In the genomic region with DNA sequence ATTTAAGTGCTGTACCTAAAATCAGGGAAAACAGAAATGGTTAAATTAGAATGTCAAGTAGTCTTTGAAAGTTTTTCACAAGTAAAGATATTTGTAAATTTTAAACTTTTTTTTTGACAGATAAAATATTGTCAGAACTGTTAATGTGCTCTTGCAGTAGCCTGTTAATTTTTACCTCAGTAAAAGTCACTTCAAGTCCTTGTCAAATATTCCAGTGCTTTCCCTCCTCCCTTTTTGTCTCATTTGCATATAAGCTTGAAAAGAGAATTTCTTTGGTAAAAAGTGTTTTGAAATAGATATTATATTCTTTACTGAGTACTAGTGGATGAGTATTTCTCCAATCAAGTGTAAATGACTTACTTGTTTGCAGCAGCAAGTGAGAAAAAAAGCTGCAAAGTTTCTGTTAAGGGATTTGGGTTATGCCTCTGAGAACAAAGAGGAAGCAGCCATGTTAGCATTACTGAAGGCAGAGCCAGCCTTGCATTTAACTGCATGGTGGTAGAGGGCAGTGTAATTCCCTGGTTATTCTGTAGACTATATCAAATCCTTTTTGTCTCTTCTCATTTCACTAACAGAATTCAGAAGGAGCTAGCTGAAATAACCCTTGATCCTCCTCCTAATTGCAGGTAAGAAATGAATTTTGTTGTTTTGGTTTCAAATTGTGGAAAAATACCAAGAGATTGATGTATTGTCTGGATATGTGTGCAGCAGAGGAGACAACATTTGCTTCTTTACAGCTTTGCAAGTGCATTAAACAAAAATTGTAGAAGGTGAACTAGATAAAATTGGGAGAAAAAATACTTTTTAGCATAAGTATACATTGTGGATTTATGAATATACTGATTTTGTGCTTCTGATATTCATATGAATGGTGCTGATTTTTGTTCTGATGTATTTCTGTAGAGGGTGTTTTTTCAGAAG, we compare ENCODE assay signal across 8 cellular contexts. TPM values are rescaled to one million over a fixed set of nuclear protein-coding genes. Genes with fewer than 3 reads are reported as not detected.
DNase-seq lines count a peak whose midpoint lies in the region; ATAC-seq and TF ChIP-seq lines count a peak whose summit lies in the region.

No MANE protein-coding gene starts in this region.

- BruUV-seq in HCT116 (replicated peaks; lab: Mats Ljungman, UMichigan), result no TSS peak

- H3K36me3 ChIP-seq in HCT116 (ENCODE audit: control insufficient read depth in 1 of 2, insufficient read depth in 2 of 2, low read length in 2 of 2), result peaks cover 0 to 13% of the 10 kb centered on the region in 2 experiments; a peak in 1 of 4 replicates
- H3K36me3 ChIP-seq in duodenal mucosa (ENCODE audit: control insufficient read depth in 1 of 2, insufficient read depth in 2 of 2, low read length in 2 of 2), result no peaks in the 10 kb centered on the region
- H3K36me3 ChIP-seq in mucosa of rectum (ENCODE audit: control insufficient read depth in 2 of 2, insufficient read depth in 2 of 2, low read length in 2 of 2), result no peaks in the 10 kb centered on the region

- ATAC-seq in HCT116, result no peak; the same call in 1 of the 2 replicates

- TF ChIP-seq CTCF in AG04449 (IDR thresholded peaks at IDR 0.05; ENCODE audit: insufficient read depth, low read length, missing control alignments), result peak; percentile 38
- TF ChIP-seq CTCF in HCT116 (IDR thresholded peaks at IDR 0.05 in 2 of 3, conservative IDR thresholded peaks at IDR 0.05 in 1 of 3; ENCODE audit: borderline replicate concordance in 1 of 3, insufficient read depth in 1 of 3, low read depth in 2 of 3, low read length in 2 of 3), result peak; percentile 12 to 41 (median 12); a peak in 2 of 6 replicates

- H3K27ac ChIP-seq in HCT116 (ENCODE audit: low read depth, low read length) (no peak overlapping the region; the same call in 1 of the 2 replicates), duodenal mucosa (ENCODE audit: low read depth, low read length) (no peak overlapping the region), mucosa of rectum (ENCODE audit: low read depth in 2 of 2, low read length in 2 of 2) (peak overlapping the region in 1 of 2 donors; percentile 34)

- intact Hi-C loops in HCT116 (cut with micrococcal nuclease), result no loop called here

- POLR2A ChIA-PET in AG04449 (lab: Yijun Ruan, JAX), result interaction anchor here (0.6 kb wide), 1 partner anchor 115 kb away, joined by 3 read pairs; no protein-coding TSS in a partner anchor
- POLR2A ChIA-PET in HCT116 (lab: Charles Lee), result no interaction called here

- H3K4me1 ChIP-seq in HCT116 (ENCODE audit: control insufficient read depth in 1 of 2, insufficient read depth in 2 of 2, low read length in 2 of 2) (peaks cover 19 to 34% of the 10 kb centered on the region in 2 experiments; a peak in 3 of 4 replicates), duodenal mucosa (ENCODE audit: control insufficient read depth in 1 of 2, insufficient read depth in 2 of 2, low read length in 2 of 2) (peaks cover 20 to 25% of the 10 kb centered on the region in 2 donors), mucosa of rectum (ENCODE audit: control insufficient read depth in 2 of 2, insufficient read depth in 2 of 2, low read length in 2 of 2) (peaks cover 8 to 11% of the 10 kb centered on the region in 2 donors)

- no peak for TF ChIP-seq POLR2A in HCT116 (IDR thresholded peaks at IDR 0.05; ENCODE audit: borderline replicate concordance, extremely low read depth, insufficient read depth, insufficient read length)

- no peak overlapping the region for H2AFZ ChIP-seq in HCT116 (ENCODE audit: low read depth, low read length, poor library complexity, severe bottlenecking)

- H3K4me3 ChIP-seq in AG04449 (ENCODE audit: low read depth, low read length) (peak overlapping the region; percentile 20; the same call in 1 of the 2 replicates), HCT116 (replicated peaks in 1 of 2; ENCODE audit: low read depth in 1 of 2, low read length in 2 of 2) (peak overlapping the region in 1 of 2 experiments; percentile 9; a peak in 1 of 4 replicates), duodenal mucosa (ENCODE audit: low read depth in 1 of 2, low read length in 2 of 2) (peak overlapping the region; percentile 33 to 41), mucosa of rectum (ENCODE audit: low read length in 2 of 2) (peak overlapping the region; percentile 0 to 27)

- H3K79me2 ChIP-seq in HCT116 (ENCODE audit: insufficient read depth, low read length), result peaks cover 76% of the 10 kb centered on the region

- no peaks in the 10 kb centered on the region for H3K9me2 ChIP-seq in HCT116 (ENCODE audit: insufficient read depth)

- peaks cover 4% of the 10 kb centered on the region; the same call in 1 of the 2 replicates for H4K20me1 ChIP-seq in HCT116 (ENCODE audit: insufficient read depth)

- CTCF ChIA-PET in AG04449 (lab: Yijun Ruan, JAX), result interaction anchor here (0.6 to 1.9 kb wide), 5 partner anchors 12 to 859 kb away, joined by 3 to 12 read pairs (median 4); no protein-coding TSS in a partner anchor
- CTCF ChIA-PET in HCT116 (lab: Charles Lee), result no interaction called here

- peak; percentile 32 for TF ChIP-seq RAD21 in HCT116 (IDR thresholded peaks at IDR 0.05; ENCODE audit: low read depth)

- no peak for DNase-seq in AG04449 (ENCODE audit: low read depth, low spot score)
- DNase-seq in GM04504 (ENCODE audit: low read depth), result peak; percentile 31
- peak; percentile 39 for DNase-seq in HCT116 (ENCODE audit: low read depth, low spot score)
- DNase-seq in LoVo (ENCODE audit: low spot score), result peak; percentile 56
- peak; percentile 54 to 66 for DNase-seq in SHP77 (lab: John Stamatoyannopoulos, UW)
- DNase-seq in activated CD4-positive, CD25-positive, alpha-beta regulatory T cell treated with anti-CD3 and anti-CD28 coated beads, Interleukin-2, amount 50 U/mL, for 72 hours, result no peak

- peak overlapping the region; percentile 42 for H3K4me2 ChIP-seq in HCT116 (ENCODE audit: low read length)

- H3K9ac ChIP-seq in HCT116 (ENCODE audit: low read length) (no peak overlapping the region), duodenal mucosa (ENCODE audit: low read depth in 1 of 2, low read length in 2 of 2) (no peak overlapping the region), mucosa of rectum (ENCODE audit: low read depth in 1 of 2, low read length in 2 of 2) (peak overlapping the region in 1 of 2 donors; percentile 53)

- H3K27me3 ChIP-seq in HCT116 (ENCODE audit: insufficient read depth, low read length) (no peaks in the 10 kb centered on the region), duodenal mucosa (ENCODE audit: control insufficient read depth in 1 of 2, insufficient read depth in 2 of 2, low read length in 2 of 2) (no peaks in the 10 kb centered on the region), mucosa of rectum (ENCODE audit: control insufficient read depth in 2 of 2, insufficient read depth in 2 of 2, low read length in 2 of 2) (no peaks in the 10 kb centered on the region)

- no peaks in the 10 kb centered on the region for H3K9me3 ChIP-seq in HCT116 (ENCODE audit: control insufficient read depth in 1 of 2, insufficient read depth in 1 of 2, low read depth in 1 of 2, low read length in 2 of 2)
- no peaks in the 10 kb centered on the region for H3K9me3 ChIP-seq in duodenal mucosa (ENCODE audit: control insufficient read depth in 1 of 2, low read length in 2 of 2)
- no peaks in the 10 kb centered on the region for H3K9me3 ChIP-seq in mucosa of rectum (ENCODE audit: control insufficient read depth in 2 of 2, low read length in 2 of 2)

- RAD21 ChIA-PET in HCT116 (lab: Charles Lee; ENCODE audit: low non-redundant PET in 1 of 2, low total read pairs in 2 of 2, uncharacterized antibody in 2 of 2, unreplicated experiment in 2 of 2), result no interaction called here

TF ChIP-seq in HCT116, 20 proteins besides CTCF, POLR2A, EP300 and RAD21:
- TF ChIP-seq, protein P1, sequence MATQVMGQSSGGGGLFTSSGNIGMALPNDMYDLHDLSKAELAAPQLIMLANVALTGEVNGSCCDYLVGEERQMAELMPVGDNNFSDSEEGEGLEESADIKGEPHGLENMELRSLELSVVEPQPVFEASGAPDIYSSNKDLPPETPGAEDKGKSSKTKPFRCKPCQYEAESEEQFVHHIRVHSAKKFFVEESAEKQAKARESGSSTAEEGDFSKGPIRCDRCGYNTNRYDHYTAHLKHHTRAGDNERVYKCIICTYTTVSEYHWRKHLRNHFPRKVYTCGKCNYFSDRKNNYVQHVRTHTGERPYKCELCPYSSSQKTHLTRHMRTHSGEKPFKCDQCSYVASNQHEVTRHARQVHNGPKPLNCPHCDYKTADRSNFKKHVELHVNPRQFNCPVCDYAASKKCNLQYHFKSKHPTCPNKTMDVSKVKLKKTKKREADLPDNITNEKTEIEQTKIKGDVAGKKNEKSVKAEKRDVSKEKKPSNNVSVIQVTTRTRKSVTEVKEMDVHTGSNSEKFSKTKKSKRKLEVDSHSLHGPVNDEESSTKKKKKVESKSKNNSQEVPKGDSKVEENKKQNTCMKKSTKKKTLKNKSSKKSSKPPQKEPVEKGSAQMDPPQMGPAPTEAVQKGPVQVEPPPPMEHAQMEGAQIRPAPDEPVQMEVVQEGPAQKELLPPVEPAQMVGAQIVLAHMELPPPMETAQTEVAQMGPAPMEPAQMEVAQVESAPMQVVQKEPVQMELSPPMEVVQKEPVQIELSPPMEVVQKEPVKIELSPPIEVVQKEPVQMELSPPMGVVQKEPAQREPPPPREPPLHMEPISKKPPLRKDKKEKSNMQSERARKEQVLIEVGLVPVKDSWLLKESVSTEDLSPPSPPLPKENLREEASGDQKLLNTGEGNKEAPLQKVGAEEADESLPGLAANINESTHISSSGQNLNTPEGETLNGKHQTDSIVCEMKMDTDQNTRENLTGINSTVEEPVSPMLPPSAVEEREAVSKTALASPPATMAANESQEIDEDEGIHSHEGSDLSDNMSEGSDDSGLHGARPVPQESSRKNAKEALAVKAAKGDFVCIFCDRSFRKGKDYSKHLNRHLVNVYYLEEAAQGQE (IDR thresholded peaks at IDR 0.05; ENCODE audit: low read depth), result no peak
- TF ChIP-seq CBX3 (IDR thresholded peaks at IDR 0.05; ENCODE audit: low read depth) (peak; percentile 42; the same call in 1 of the 2 replicates), SIN3A (IDR thresholded peaks at IDR 0.05; ENCODE audit: low read depth) (no peak), YY1 (IDR thresholded peaks at IDR 0.05; ENCODE audit: extremely low read depth, insufficient replicate concordance, low read depth, low read length) (peak; percentile 83)

RNA-seq across cellular contexts. Expression of gene UBE2E3, which starts 3.3 kb away (rescaled TPM):
- total RNA-seq in HCT116 (2021; ENCODE audit: unreplicated experiment), result 64.2 TPM
- polyA plus RNA-seq in HCT116 (2012), result 38.2 and 59.6 TPM in 2 replicates

Comparison
In these comparisons a context has a peak if more than half of its experiments do, and no peak if none do; other contexts are left out.
1. DNase-seq: peak in GM04504 (single experiment), HCT116 (single experiment), LoVo (single experiment) and SHP77 (2 of 2); none in AG04449 (single experiment) and activated CD4-positive, CD25-positive, alpha-beta regulatory T cell treated with anti-CD3 and anti-CD28 coated beads, Interleukin-2, amount 50 U/mL, for 72 hours (single experiment).